In genomic region chr1:5745776-5746610, GRCh38 we compare ENCODE assay signal across 8 cellular contexts.
DNase-seq lines count a peak whose midpoint lies in the region; ATAC-seq and TF ChIP-seq lines count a peak whose summit lies in the region.

No MANE protein-coding gene starts in this region.

- H3K27me3 Mint-ChIP-seq in memory B cell: peaks cover 16% of the 10 kb centered on the region

- DNase-seq in DMS114 treated with DMSO at 0.1 percent for 48 hours (lab: John Stamatoyannopoulos, UW; ENCODE audit: unreplicated experiment) (peak; percentile 68), NCI-H345 treated with DMSO at 0.1 percent for 48 hours (lab: John Stamatoyannopoulos, UW; ENCODE audit: unreplicated experiment) (peak; percentile 38), dorsolateral prefrontal cortex (peak; percentile 52 to 85 (median 72)), memory B cell (ENCODE audit: low spot score in 2 of 2) (peak; percentile 28 to 47)
- DNase-seq in activated CD4-positive, alpha-beta T cell treated with anti-CD3 and anti-CD28 coated beads, Interleukin-2, amount 50 U/mL, for 24 hours (ENCODE audit: low read depth in 1 of 2, low spot score in 1 of 2): peak; percentile 26 to 42
- DNase-seq in stimulated activated CD8-positive, alpha-beta memory T cell treated with anti-CD3 and anti-CD28 coated beads, Interleukin-15, amount 100 ng/mL, for 1 hour (ENCODE audit: low read depth): peak; percentile 28

- ATAC-seq in memory B cell (ENCODE audit: low read depth): no peak
- ATAC-seq in HG03095 (IDR thresholded peaks at IDR 0.05; ENCODE audit: unreplicated experiment): no peak

- peaks cover 7% of the 10 kb centered on the region for H3K9me3 Mint-ChIP-seq in memory B cell

- POLR2A ChIA-PET in HEK293 (lab: Yijun Ruan, JAX): no interaction called here

- no peak overlapping the region for H3K27ac Mint-ChIP-seq in memory B cell

- intact Hi-C loops in dorsolateral prefrontal cortex (cut with DNase I): loop anchor here (2.0 to 10.0 kb wide), 6 partner anchors 111 to 1091 kb away; partner anchors contain the start of gene AJAP1 (in 1 of the 2)

- no peak overlapping the region for H3K27ac ChIP-seq in HEK293 (ENCODE audit: extremely low read depth, low read depth, low read length)
- peak overlapping the region in 4 of 59 donors; percentile 22 to 58 (median 56) for H3K27ac ChIP-seq in dorsolateral prefrontal cortex

- CTCF ChIA-PET in HEK293 (lab: Yijun Ruan, JAX): interaction anchor here (0.6 to 2.6 kb wide), 29 partner anchors 10 to 1834 kb away, joined by 3 to 32 read pairs (median 4); no protein-coding TSS in a partner anchor

- H3K36me3 Mint-ChIP-seq in memory B cell: no peaks in the 10 kb centered on the region

- H3K4me3 ChIP-seq in HEK293 (ENCODE audit: low read depth, low read length) (no peak overlapping the region), dorsolateral prefrontal cortex (peak overlapping the region in 20 of 59 donors; percentile 11 to 55 (median 36))

- H3K4me1 ChIP-seq in HEK293 (ENCODE audit: control insufficient read depth, insufficient read depth, low read length): no peaks in the 10 kb centered on the region

- peaks cover 3% of the 10 kb centered on the region for H3K4me1 Mint-ChIP-seq in memory B cell

- TF ChIP-seq CTCF in HEK293 (tag by site-specific recombination; IDR thresholded peaks at IDR 0.05): peak; percentile 92
- TF ChIP-seq CTCF in dorsolateral prefrontal cortex (IDR thresholded peaks at IDR 0.05 in 54 of 56, conservative IDR thresholded peaks at IDR 0.05 in 2 of 56; ENCODE audit: low read depth in 1 of 56, partially characterized antibody in 56 of 56): peak; percentile 48 to 97 (median 90)

- H3K4me3 Mint-ChIP-seq in memory B cell: no peak overlapping the region

- H3K36me3 ChIP-seq in HEK293 (ENCODE audit: control insufficient read depth in 2 of 2, insufficient read depth in 1 of 2, low read length in 2 of 2): no peaks in the 10 kb centered on the region

- H3K9me3 ChIP-seq in HEK293 (ENCODE audit: control insufficient read depth, insufficient read depth, low read depth, low read length): no peaks in the 10 kb centered on the region

- peaks cover 0 to 10% (median 0%) of the 10 kb centered on the region in 45 donors for H3K27me3 ChIP-seq in dorsolateral prefrontal cortex

TF ChIP-seq in HEK293, 187 proteins besides CTCF, POLR2A, EP300 and RAD21:
- TF ChIP-seq ZNF610 (tag by site-specific recombination; IDR thresholded peaks at IDR 0.05; ENCODE audit: borderline replicate concordance): peak; percentile 86; the same call in 1 of the 2 replicates
- no peak for TF ChIP-seq ZNF394 (tag by site-specific recombination; IDR thresholded peaks at IDR 0.05; ENCODE audit: borderline replicate concordance)
- peak; percentile 27; the same call in 1 of the 2 replicates for TF ChIP-seq GLIS2 (tag by site-specific recombination; IDR thresholded peaks at IDR 0.05)
- peak; percentile 46 for TF ChIP-seq ZNF654 (tag by site-specific recombination; IDR thresholded peaks at IDR 0.05; ENCODE audit: low read depth)
